ENCODE assay signal across 14 cellular contexts in the genomic region with DNA sequence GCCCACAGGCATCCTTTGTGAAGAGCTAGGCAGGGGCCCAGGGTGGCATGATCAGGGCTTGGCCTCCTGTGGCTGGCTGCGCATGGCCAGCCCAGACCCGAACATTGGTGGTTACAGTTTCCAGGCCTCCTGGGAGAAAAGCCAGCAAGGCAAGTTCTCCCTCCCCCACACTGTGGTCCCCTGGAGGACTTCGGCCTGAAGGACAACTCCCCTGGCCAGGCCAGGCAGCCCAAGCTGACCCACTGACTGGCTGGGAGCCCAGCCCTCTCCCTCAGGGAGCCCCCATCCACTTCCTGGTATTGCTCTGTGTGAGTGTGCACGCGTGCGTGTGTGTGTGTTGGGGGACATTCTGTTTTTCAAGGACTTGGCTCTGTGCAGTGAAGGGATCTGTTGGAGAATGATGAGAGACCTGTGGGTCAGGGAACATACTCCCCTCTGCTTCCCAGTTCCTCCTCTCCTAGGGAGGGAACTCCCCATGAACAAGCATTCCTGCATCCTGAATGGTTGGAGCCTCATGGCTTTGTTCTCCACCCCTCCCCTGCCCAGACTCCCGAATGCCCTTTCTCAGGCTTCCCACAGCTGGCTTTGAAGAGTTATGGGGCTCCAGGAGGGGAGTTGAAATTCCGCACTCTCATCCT. TPM values are rescaled to one million over a fixed set of nuclear protein-coding genes. Genes with fewer than 3 reads are reported as not detected.
DNase-seq lines count a peak whose midpoint lies in the region; ATAC-seq and TF ChIP-seq lines count a peak whose summit lies in the region.
"Had no signal": no experiment of that assay in that cellular context is flagged by ENCODE, and none has a peak within 500 bp of the region (broad histone marks: within the 10 kb centered on the region; RNA-seq: fewer than 3 reads in every experiment).

No MANE protein-coding gene starts in this region.

- peaks cover 5% of the 10 kb centered on the region; the same call in 1 of the 2 replicates for H3K36me3 ChIP-seq in MG63
- no peaks in the 10 kb centered on the region for H3K36me3 ChIP-seq in esophagus muscularis mucosa
- no peaks in the 10 kb centered on the region for H3K36me3 ChIP-seq in left lung
- H3K36me3 ChIP-seq in spleen: no peaks in the 10 kb centered on the region

- TF ChIP-seq POLR2A in esophagus muscularis mucosa (IDR thresholded peaks at IDR 0.05; ENCODE audit: low read depth) (no peak), spleen (IDR thresholded peaks at IDR 0.05) (no peak)

- BruUV-seq in MCF 10A (replicated peaks; lab: Mats Ljungman, UMichigan): no TSS peak

- H3K4me1 ChIP-seq in esophagus muscularis mucosa: peaks cover 27 to 51% (median 34%) of the 10 kb centered on the region in 4 donors
- peaks cover 4 to 5% of the 10 kb centered on the region in 2 donors for H3K4me1 ChIP-seq in left lung
- H3K4me1 ChIP-seq in spleen: peaks cover 0 to 21% (median 6%) of the 10 kb centered on the region in 6 donors

- DNase-seq in MG63: peak; percentile 38
- DNase-seq in esophagus muscularis mucosa (ENCODE audit: extremely low spot score): peak; percentile 93
- peak in 1 of 2 donors; percentile 44 for DNase-seq in left lung
- peak; percentile 79 for DNase-seq in spleen
- no peak for DNase-seq in Kasumi-1 (lab: John Stamatoyannopoulos, UW)
- no peak for DNase-seq in MCF 10A (ENCODE audit: unreplicated experiment)
- DNase-seq: activated CD4-positive, alpha-beta memory T cell treated with anti-CD3 and anti-CD28 coated beads for 36 hours; CD4-positive, alpha-beta T cell; central memory CD4-positive, alpha-beta T cell; NCI-H187 treated with DMSO at 0.1 percent for 48 hours; stimulated activated CD4-positive, alpha-beta T cell treated with anti-CD3 and anti-CD28 coated beads, Interleukin-15, amount 100 ng/mL, for 24 hours; stimulated activated naive CD8-positive, alpha-beta T cell treated with anti-CD3 and anti-CD28 coated beads, Interleukin-15, amount 100 ng/mL, for 72 hours had no signal

- intact Hi-C loops in esophagus muscularis mucosa (cut with DNase I): no loop called here
- intact Hi-C loops in left lung (cut with DNase I): no loop called here
- intact Hi-C loops in spleen (cut with DNase I; ENCODE audit: low total_unique reads): no loop called here
- intact Hi-C loops in MCF 10A (cut with micrococcal nuclease): no loop called here

- H3K4me3 ChIP-seq in MG63: no peak overlapping the region
- H3K4me3 ChIP-seq in esophagus muscularis mucosa: no peak overlapping the region
- no peak overlapping the region for H3K4me3 ChIP-seq in left lung
- no peak overlapping the region for H3K4me3 ChIP-seq in spleen

- no peaks in the 10 kb centered on the region for H3K4me1 Mint-ChIP-seq in MCF 10A (ENCODE audit: insufficient read depth, unreplicated experiment)
- H3K4me1 Mint-ChIP-seq: stimulated activated naive CD8-positive, alpha-beta T cell treated with anti-CD3 and anti-CD28 coated beads, Interleukin-15, amount 100 ng/mL, for 72 hours had no signal

- H3K27me3 ChIP-seq in MG63: no peaks in the 10 kb centered on the region
- no peaks in the 10 kb centered on the region for H3K27me3 ChIP-seq in esophagus muscularis mucosa
- H3K27me3 ChIP-seq in left lung: no peaks in the 10 kb centered on the region
- no peaks in the 10 kb centered on the region for H3K27me3 ChIP-seq in spleen (replicated peaks in 1 of 7)

- H3K36me3 Mint-ChIP-seq in MCF 10A (ENCODE audit: insufficient read depth, unreplicated experiment): no peaks in the 10 kb centered on the region
- H3K36me3 Mint-ChIP-seq: activated CD4-positive, alpha-beta memory T cell treated with anti-CD3 and anti-CD28 coated beads for 36 hours had no signal

- ATAC-seq in left lung (peak; percentile 31), HG03378 (IDR thresholded peaks at IDR 0.05; ENCODE audit: unreplicated experiment) (no peak), HG03520 (IDR thresholded peaks at IDR 0.05; ENCODE audit: unreplicated experiment) (no peak)
- ATAC-seq: stimulated activated naive CD8-positive, alpha-beta T cell treated with anti-CD3 and anti-CD28 coated beads, Interleukin-15, amount 100 ng/mL, for 72 hours had no signal

- H3K27me3 Mint-ChIP-seq in MCF 10A (ENCODE audit: insufficient read depth, unreplicated experiment): peaks cover 13% of the 10 kb centered on the region

- POLR2A ChIA-PET in MCF 10A (lab: Yijun Ruan, JAX): no interaction called here

- no peaks in the 10 kb centered on the region for H3K9me3 Mint-ChIP-seq in MCF 10A (ENCODE audit: unreplicated experiment)
- H3K9me3 Mint-ChIP-seq: CD4-positive, alpha-beta T cell had no signal

- H3K9me3 ChIP-seq in MG63: no peaks in the 10 kb centered on the region
- no peaks in the 10 kb centered on the region for H3K9me3 ChIP-seq in esophagus muscularis mucosa
- peaks cover 0 to 2% of the 10 kb centered on the region in 2 donors for H3K9me3 ChIP-seq in left lung
- H3K9me3 ChIP-seq in spleen: peaks cover 0 to 8% (median 0%) of the 10 kb centered on the region in 8 donors

- WGBS in esophagus muscularis mucosa: 57% methylated on average over 6 of the region's 8 CpGs
- 55 to 84% (median 73%) methylated on average over 8 of the region's 8 CpGs for WGBS in spleen, 5 donors

- H3K27ac ChIP-seq in esophagus muscularis mucosa (replicated peaks in 1 of 4) (peak overlapping the region; percentile 60 to 80 (median 71)), left lung (no peak overlapping the region), spleen (peak overlapping the region in 6 of 8 donors; percentile 33 to 67 (median 48))

- TF ChIP-seq EP300 in esophagus muscularis mucosa (IDR thresholded peaks at IDR 0.05): peak; percentile 16

- CTCF ChIA-PET in MCF 10A (lab: Yijun Ruan, JAX): no interaction called here

- H3K27ac Mint-ChIP-seq in MCF 10A (ENCODE audit: low read depth, unreplicated experiment): no peak overlapping the region
- H3K27ac Mint-ChIP-seq: activated CD4-positive, alpha-beta memory T cell treated with anti-CD3 and anti-CD28 coated beads for 36 hours; CD4-positive, alpha-beta T cell had no signal

- no peak overlapping the region for H3K4me3 Mint-ChIP-seq in MCF 10A (ENCODE audit: unreplicated experiment)
- H3K4me3 Mint-ChIP-seq: activated CD4-positive, alpha-beta memory T cell treated with anti-CD3 and anti-CD28 coated beads for 36 hours; CD4-positive, alpha-beta T cell; stimulated activated naive CD8-positive, alpha-beta T cell treated with anti-CD3 and anti-CD28 coated beads, Interleukin-15, amount 100 ng/mL, for 72 hours had no signal

- no peak for TF ChIP-seq CTCF in esophagus muscularis mucosa (IDR thresholded peaks at IDR 0.05)
- TF ChIP-seq CTCF in left lung (IDR thresholded peaks at IDR 0.05): no peak
- no peak for TF ChIP-seq CTCF in spleen (IDR thresholded peaks at IDR 0.05 in 8 of 11, conservative IDR thresholded peaks at IDR 0.05 in 3 of 11)
- TF ChIP-seq CTCF in MCF 10A (IDR thresholded peaks at IDR 0.05; ENCODE audit: unreplicated experiment): no peak

RNA-seq across cellular contexts. Expression of gene CORO2B, which starts 29.5 kb away (rescaled TPM):
- total RNA-seq in MG63 (2014; rRNA removed; shearing (Covaris generic); ENCODE audit: low replicate concordance): 7.1 and 7.9 TPM in 2 replicates
- total RNA-seq in esophagus muscularis mucosa (10 to 100 TPM in 1 of 4 donors, 1 to 10 TPM in 3; 5.8 to 12.2 (median 7.5) TPM), left lung (1 to 10 TPM; 3.0 to 3.5 TPM), spleen (1 to 10 TPM; 1.5 to 8.8 (median 4.5) TPM), MCF 10A (2022) (0.47 and 0.79 TPM in 2 replicates)
- polyA plus RNA-seq in spleen: 1 to 10 TPM in 2 of 3 donors, under 1 TPM in 1; 0.93 to 2.4 (median 1.2) TPM
- total RNA-seq: CD4-positive, alpha-beta T cell had no signal

Comparison
In these comparisons a context has a peak if more than half of its experiments do, and no peak if none do; other contexts are left out.
1. DNase-seq: peak in MG63 (single experiment), esophagus muscularis mucosa (single experiment) and spleen (single experiment); none in Kasumi-1 (0 of 2) and MCF 10A (single experiment).
2. H3K27ac ChIP-seq: peak in esophagus muscularis mucosa (4 of 4) and spleen (6 of 8); none in left lung (0 of 2).